21 cellular contexts compared by ENCODE assay signal in genomic region chr17:63430223-63430622, GRCh38. TPM values are rescaled to one million over a fixed set of nuclear protein-coding genes. Genes with fewer than 3 reads are reported as not detected.
DNase-seq lines count a peak whose midpoint lies in the region; ATAC-seq, FAIRE-seq and TF ChIP-seq lines count a peak whose summit lies in the region.
"Had no signal": no experiment of that assay in that cellular context is flagged by ENCODE, and none has a peak within 500 bp of the region (broad histone marks: within the 10 kb centered on the region; RNA-seq: fewer than 3 reads in every experiment).

No MANE protein-coding gene starts in this region.

- H3K4me3 ChIP-seq in CD8-positive, alpha-beta memory T cell (ENCODE audit: low read length), result no peak overlapping the region
- H3K4me3 ChIP-seq in K562 (no peak overlapping the region), sigmoid colon (no peak overlapping the region), prostate gland (no peak overlapping the region)
- H3K4me3 ChIP-seq: BLaER1, GM23248 had no signal

- no peaks in the 10 kb centered on the region for H3K27me3 Mint-ChIP-seq in activated CD4-positive, alpha-beta memory T cell treated with anti-CD3 and anti-CD28 coated beads, Interleukin-2, amount 10 ng/mL, durations not matched to agents 7 days and 5 days
- no peaks in the 10 kb centered on the region for H3K27me3 Mint-ChIP-seq in activated CD4-positive, alpha-beta memory T cell treated with anti-CD3 and anti-CD28 coated beads for 36 hours
- H3K27me3 Mint-ChIP-seq in CD8-positive, alpha-beta memory T cell, result no peaks in the 10 kb centered on the region

- no peak for ATAC-seq in K562
- ATAC-seq: HCT116 had no signal

- H3K4me3 Mint-ChIP-seq in activated CD4-positive, alpha-beta memory T cell treated with anti-CD3 and anti-CD28 coated beads, Interleukin-2, amount 10 ng/mL, durations not matched to agents 7 days and 5 days, result no peak overlapping the region
- no peak overlapping the region for H3K4me3 Mint-ChIP-seq in activated CD4-positive, alpha-beta memory T cell treated with anti-CD3 and anti-CD28 coated beads for 36 hours
- no peak overlapping the region for H3K4me3 Mint-ChIP-seq in CD8-positive, alpha-beta memory T cell

- TF ChIP-seq EP300 in K562 (IDR thresholded peaks at IDR 0.05; ENCODE audit: low read length), result no peak
- no peak for TF ChIP-seq EP300 in sigmoid colon (IDR thresholded peaks at IDR 0.05)

- H3K4me1 Mint-ChIP-seq in activated CD4-positive, alpha-beta memory T cell treated with anti-CD3 and anti-CD28 coated beads, Interleukin-2, amount 10 ng/mL, durations not matched to agents 7 days and 5 days, result peaks cover 74% of the 10 kb centered on the region
- H3K4me1 Mint-ChIP-seq in activated CD4-positive, alpha-beta memory T cell treated with anti-CD3 and anti-CD28 coated beads for 36 hours (ENCODE audit: low read depth), result peaks cover 47% of the 10 kb centered on the region
- peaks cover 49 to 84% (median 50%) of the 10 kb centered on the region in 3 donors for H3K4me1 Mint-ChIP-seq in CD8-positive, alpha-beta memory T cell

- H3K4me1 ChIP-seq in CD8-positive, alpha-beta memory T cell (ENCODE audit: insufficient read depth, low read length), result peaks cover 51% of the 10 kb centered on the region
- H3K4me1 ChIP-seq in K562 (replicated peaks in 1 of 2; ENCODE audit: control insufficient read depth in 2 of 2, insufficient read depth in 2 of 2, low read length in 2 of 2) (peaks cover 38 to 43% of the 10 kb centered on the region in 2 experiments), sigmoid colon (peaks cover 0 to 24% (median 21%) of the 10 kb centered on the region in 4 donors), prostate gland (replicated peaks) (peaks cover 27% of the 10 kb centered on the region)

- no peaks in the 10 kb centered on the region for H3K79me2 ChIP-seq in K562 (ENCODE audit: control insufficient read depth, insufficient read depth, low read length)

- H3K36me3 ChIP-seq in CD8-positive, alpha-beta memory T cell (ENCODE audit: insufficient read depth, low read length), result no peaks in the 10 kb centered on the region
- peaks cover 16% of the 10 kb centered on the region; the same call in 1 of the 3 replicates for H3K36me3 ChIP-seq in K562 (ENCODE audit: control insufficient read depth, insufficient read depth, low read length)
- H3K36me3 ChIP-seq in sigmoid colon, result no peaks in the 10 kb centered on the region
- H3K36me3 ChIP-seq in prostate gland, result no peaks in the 10 kb centered on the region
- H3K36me3 ChIP-seq: BLaER1 had no signal

- H4K20me1 ChIP-seq in K562 (replicated peaks; ENCODE audit: control insufficient read depth, insufficient read depth, low read length), result no peaks in the 10 kb centered on the region

- 83% methylated on average over 11 of the region's 11 CpGs for WGBS in K562 (ENCODE audit: insufficient coverage, low coverage, missing lambda C conversion rate)
- WGBS in sigmoid colon, 2 donors, result 89 to 95% methylated on average over 11 of the region's 11 CpGs
- 90% methylated on average over 11 of the region's 11 CpGs for WGBS in prostate gland

- no peak overlapping the region for H3K4me2 ChIP-seq in K562 (ENCODE audit: insufficient read depth, low read length)
- H3K4me2 ChIP-seq: BLaER1 had no signal

- no peak overlapping the region for H2AFZ ChIP-seq in K562 (ENCODE audit: low read depth, low read length)
- H2AFZ ChIP-seq: GM23248 had no signal

- H3K27me3 ChIP-seq in CD8-positive, alpha-beta memory T cell (ENCODE audit: insufficient read depth, low read length, poor library complexity, severe bottlenecking), result no peaks in the 10 kb centered on the region
- no peaks in the 10 kb centered on the region for H3K27me3 ChIP-seq in K562 (ENCODE audit: control insufficient read depth in 2 of 2, insufficient read depth in 2 of 2, low read length in 2 of 2)
- no peaks in the 10 kb centered on the region for H3K27me3 ChIP-seq in sigmoid colon
- no peaks in the 10 kb centered on the region for H3K27me3 ChIP-seq in prostate gland (replicated peaks; ENCODE audit: insufficient read depth)
- H3K27me3 ChIP-seq: BLaER1 had no signal

- POLR2A ChIA-PET in activated CD4-positive, alpha-beta memory T cell treated with anti-CD3 and anti-CD28 coated beads, Interleukin-2, amount 10 ng/mL, durations not matched to agents 7 days and 5 days (lab: Charles Lee), result no interaction called here
- POLR2A ChIA-PET in activated CD4-positive, alpha-beta memory T cell treated with anti-CD3 and anti-CD28 coated beads for 36 hours (lab: Charles Lee), result no interaction called here
- POLR2A ChIA-PET in CD8-positive, alpha-beta memory T cell (lab: Charles Lee), result interaction anchor here (0.7 to 2.9 kb wide), 2 partner anchors 10 to 50 kb away, joined by 8 to 17 read pairs; no protein-coding TSS in a partner anchor
- POLR2A ChIA-PET in K562 (lab: Yijun Ruan, JAX), result interaction anchor here (0.6 to 1.3 kb wide), 3 partner anchors 13 to 153 kb away, joined by 3 to 4 read pairs (median 3); no protein-coding TSS in a partner anchor

- peaks cover 14% of the 10 kb centered on the region for H3K36me3 Mint-ChIP-seq in activated CD4-positive, alpha-beta memory T cell treated with anti-CD3 and anti-CD28 coated beads, Interleukin-2, amount 10 ng/mL, durations not matched to agents 7 days and 5 days (ENCODE audit: low read depth)
- peaks cover 3% of the 10 kb centered on the region for H3K36me3 Mint-ChIP-seq in activated CD4-positive, alpha-beta memory T cell treated with anti-CD3 and anti-CD28 coated beads for 36 hours
- peaks cover 5 to 31% (median 8%) of the 10 kb centered on the region in 3 donors for H3K36me3 Mint-ChIP-seq in CD8-positive, alpha-beta memory T cell

- intact Hi-C loops in activated CD4-positive, alpha-beta memory T cell treated with anti-CD3 and anti-CD28 coated beads for 36 hours (cut with micrococcal nuclease), result no loop called here
- intact Hi-C loops in K562 (cut with micrococcal nuclease) (loop anchor here (5.0 to 10.0 kb wide), 2 partner anchors 122 to 415 kb away; partner anchors contain the start of genes DCAF7 and SMARCD2), sigmoid colon (cut with DNase I) (no loop called here), prostate gland (cut with DNase I) (no loop called here)

- no peaks in the 10 kb centered on the region for H3K9me3 ChIP-seq in CD8-positive, alpha-beta memory T cell (ENCODE audit: low read length)
- H3K9me3 ChIP-seq in K562 (replicated peaks; ENCODE audit: control insufficient read depth, insufficient read depth, low read depth, low read length) (no peaks in the 10 kb centered on the region), sigmoid colon (no peaks in the 10 kb centered on the region), prostate gland (no peaks in the 10 kb centered on the region)
- H3K9me3 ChIP-seq: BLaER1 had no signal

- no peak for FAIRE-seq in K562 (lab: Jason Lieb, UNC)
- FAIRE-seq: GM12891, HTR-8/SVneo had no signal

- DNase-seq in activated CD4-positive, alpha-beta memory T cell treated with anti-CD3 and anti-CD28 coated beads, Interleukin-2, amount 10 ng/mL, durations not matched to agents 7 days and 5 days, result no peak
- no peak for DNase-seq in activated CD4-positive, alpha-beta memory T cell treated with anti-CD3 and anti-CD28 coated beads for 36 hours
- no peak for DNase-seq in CD8-positive, alpha-beta memory T cell
- no peak for DNase-seq in K562 (ENCODE audit: extremely low read depth in 1 of 4, low spot score in 3 of 4)
- DNase-seq in sigmoid colon, result peak; percentile 9
- DNase-seq in prostate gland (ENCODE audit: low spot score), result no peak
- DNase-seq in NCI-H2107 treated with DMSO at 0.1 percent for 48 hours (lab: John Stamatoyannopoulos, UW; ENCODE audit: unreplicated experiment), result no peak
- DNase-seq in G401 (ENCODE audit: low spot score), result no peak
- DNase-seq: DMS 273 treated with DMSO at 0.1 percent for 48 hours, GF-D8, GM23248, MV-4-11, NCI-H1436, NCI-H2029, NCI-H510A treated with DMSO at 0.1 percent for 48 hours, Right ventricle myocardium superior had no signal

- 0 out of 4 replicates have a peak overlapping the region, but pooled peaks of 1 of the 2 experiments have one; percentile 36 for H3K9ac ChIP-seq in K562 (ENCODE audit: insufficient read depth in 1 of 2, low read depth in 2 of 2, low read length in 2 of 2)
- H3K9ac ChIP-seq: BLaER1, GM23248 had no signal

- TF ChIP-seq POLR2A in K562 (conservative IDR thresholded peaks at IDR 0.05) (no peak), sigmoid colon (IDR thresholded peaks at IDR 0.05) (no peak), prostate gland (IDR thresholded peaks at IDR 0.05) (no peak)

- TF ChIP-seq RAD21 in K562 (CRISPR knock-in tag; conservative IDR thresholded peaks at IDR 0.05 in 1 of 2, IDR thresholded peaks at IDR 0.05 in 1 of 2), result no peak

- peak overlapping the region; percentile 35 for H3K27ac Mint-ChIP-seq in activated CD4-positive, alpha-beta memory T cell treated with anti-CD3 and anti-CD28 coated beads, Interleukin-2, amount 10 ng/mL, durations not matched to agents 7 days and 5 days
- H3K27ac Mint-ChIP-seq in activated CD4-positive, alpha-beta memory T cell treated with anti-CD3 and anti-CD28 coated beads for 36 hours, result no peak overlapping the region
- H3K27ac Mint-ChIP-seq in CD8-positive, alpha-beta memory T cell, result peak overlapping the region in 7 of 8 donors; percentile 23 to 88 (median 63)

- no peak overlapping the region for H3K27ac ChIP-seq in CD8-positive, alpha-beta memory T cell (ENCODE audit: low read depth, low read length)
- no peak overlapping the region for H3K27ac ChIP-seq in K562 (ENCODE audit: extremely low read depth, low read depth, low read length)
- no peak overlapping the region for H3K27ac ChIP-seq in sigmoid colon
- peak overlapping the region in 1 of 2 donors; percentile 90 for H3K27ac ChIP-seq in prostate gland
- H3K27ac ChIP-seq: BLaER1, GM23248, HL-60 had no signal

- H3K9me3 Mint-ChIP-seq in activated CD4-positive, alpha-beta memory T cell treated with anti-CD3 and anti-CD28 coated beads, Interleukin-2, amount 10 ng/mL, durations not matched to agents 7 days and 5 days, result no peaks in the 10 kb centered on the region
- no peaks in the 10 kb centered on the region for H3K9me3 Mint-ChIP-seq in activated CD4-positive, alpha-beta memory T cell treated with anti-CD3 and anti-CD28 coated beads for 36 hours
- H3K9me3 Mint-ChIP-seq in CD8-positive, alpha-beta memory T cell, result no peaks in the 10 kb centered on the region

- BruUV-seq in K562 (replicated peaks; lab: Mats Ljungman, UMichigan), result no TSS peak

- in situ Hi-C loops in K562 (cut with MboI) (loop anchor here (25.0 kb wide), 1 partner anchor 407 kb away; the partner anchor contains the start of genes FTSJ3, PSMC5 and SMARCD2), G401 (cut with HindIII; ENCODE audit: low sequenced_read_pairs) (no loop called here)

- TF ChIP-seq CTCF in K562 (IDR thresholded peaks at IDR 0.05 in 2 of 3, conservative IDR thresholded peaks at IDR 0.05 in 1 of 3; ENCODE audit: insufficient read depth in 2 of 3, low read depth in 1 of 3, low read length in 3 of 3) (no peak), sigmoid colon (IDR thresholded peaks at IDR 0.05) (no peak), prostate gland (IDR thresholded peaks at IDR 0.05) (no peak)

- H3K9me1 ChIP-seq in K562 (ENCODE audit: control insufficient read depth, insufficient read depth, low read length), result peaks cover 3% of the 10 kb centered on the region

- CTCF ChIA-PET in activated CD4-positive, alpha-beta memory T cell treated with anti-CD3 and anti-CD28 coated beads, Interleukin-2, amount 10 ng/mL, durations not matched to agents 7 days and 5 days (lab: Charles Lee), result interaction anchor here (1.5 to 8.8 kb wide), 4 partner anchors 9 to 184 kb away, joined by 6 to 180 read pairs (median 92); partner anchors contain the start of gene ACE
- CTCF ChIA-PET in activated CD4-positive, alpha-beta memory T cell treated with anti-CD3 and anti-CD28 coated beads for 36 hours (lab: Charles Lee), result interaction anchor here (0.6 to 9.7 kb wide), 3 partner anchors 16 to 182 kb away, joined by 3 to 243 read pairs (median 233); partner anchors contain the start of gene ACE
- CTCF ChIA-PET in CD8-positive, alpha-beta memory T cell (lab: Charles Lee), result interaction anchor here (0.9 to 10.0 kb wide), 5 partner anchors 10 to 181 kb away, joined by 3 to 206 read pairs (median 5); partner anchors contain the start of gene ACE
- CTCF ChIA-PET in K562 (lab: Yijun Ruan, JAX; ENCODE audit: low intra/inter-chr PET ratio), result no interaction called here

RNA-seq across cellular contexts. Expression of gene CYB561, which starts 15.9 kb away (rescaled TPM):
- 10 to 100 TPM; 28.9 to 30.3 TPM for total RNA-seq in activated CD4-positive, alpha-beta memory T cell treated with anti-CD3 and anti-CD28 coated beads, Interleukin-2, amount 10 ng/mL, durations not matched to agents 7 days and 5 days
- total RNA-seq in activated CD4-positive, alpha-beta memory T cell treated with anti-CD3 and anti-CD28 coated beads for 36 hours, result 1 to 10 TPM; 9.4 to 9.7 TPM
- 10 to 100 TPM; 14.3 to 16.6 TPM for total RNA-seq in CD8-positive, alpha-beta memory T cell
- 42.7 TPM for polyA plus RNA-seq in CD8-positive, alpha-beta memory T cell
- 16.5 and 48.0 TPM in 2 replicates for total RNA-seq in K562 (2011; cell fraction: chromatin; rRNA removed; ENCODE audit: low replicate concordance)
- total RNA-seq in K562 (2011; cell fraction: nucleolus; rRNA removed), result 47.9 and 50.5 TPM in 2 replicates
- total RNA-seq in K562 (2011; cell fraction: nucleoplasm; rRNA removed), result 29.9 and 34.5 TPM in 2 replicates
- total RNA-seq in K562 (2014; rRNA removed), result 21.0 and 25.8 TPM in 2 replicates
- total RNA-seq in K562 (2014; rRNA removed; fragmentation: Illumina TruSeq; extraction: Trizol), result 11.9 and 12.8 TPM in 2 replicates
- 15.8 and 17.4 TPM in 2 replicates for total RNA-seq in K562 (2015; rRNA removed; fragmentation: Illumina TruSeq; extraction: Trizol)
- total RNA-seq in K562 (2021), result 26.3 and 30.8 TPM in 2 replicates
- polyA plus RNA-seq in K562 (2011; rRNA removed), result 15.0 and 16.5 TPM in 2 replicates
- polyA plus RNA-seq in K562 (2011; cell fraction: cytosol; rRNA removed), result 16.0 and 38.6 TPM in 2 replicates
- polyA plus RNA-seq in K562 (2011; cell fraction: nucleus; rRNA removed), result 19.6 and 33.1 TPM in 2 replicates
- polyA plus RNA-seq in K562 (2012), result 26.4 and 40.7 TPM in 2 replicates
- 21.6 and 25.2 TPM in 2 replicates for polyA plus RNA-seq in K562 (2014; fragmentation: Illumina TruSeq; extraction: Trizol)
- 1 to 10 TPM; 4.0 to 4.9 TPM for polyA plus RNA-seq in K562 (2014; fragmentation: Nextera tagmentation; extraction: Ambion mirVana)
- polyA plus RNA-seq in K562 (2014; rRNA removed), result 27.9 and 31.3 TPM in 2 replicates
- polyA minus RNA-seq in K562 (2011; rRNA and poly(A)+ RNA removed), result 7.6 and 10.9 TPM in 2 replicates
- 16.5 and 26.0 TPM in 2 replicates for polyA minus RNA-seq in K562 (2011; cell fraction: cytosol; rRNA and poly(A)+ RNA removed)
- 15.5 and 21.2 TPM in 2 replicates for polyA minus RNA-seq in K562 (2011; cell fraction: nucleus; rRNA and poly(A)+ RNA removed)
- 10 to 100 TPM in 3 of 4 donors, 1 to 10 TPM in 1; 6.3 to 16.4 (median 12.9) TPM for total RNA-seq in sigmoid colon
- 10 to 100 TPM in 2 of 3 donors, 1 to 10 TPM in 1; 9.0 to 59.2 (median 10.2) TPM for polyA plus RNA-seq in sigmoid colon
- total RNA-seq in prostate gland, result 100 to 1,000 TPM in 1 of 2 donors, 10 to 100 TPM in 1; 76.9 to 170 TPM
- 1.5 TPM in 1 of 2 replicates, not detected in the other for total RNA-seq in G401 (2014; rRNA removed; shearing (Covaris generic))

RNA-seq across cellular contexts. Expression of gene ACE, which starts 46.6 kb away (rescaled TPM):
- total RNA-seq in activated CD4-positive, alpha-beta memory T cell treated with anti-CD3 and anti-CD28 coated beads, Interleukin-2, amount 10 ng/mL, durations not matched to agents 7 days and 5 days, result 10 to 100 TPM; 10.6 to 12.2 TPM
- 1 to 10 TPM; 2.2 to 2.6 TPM for total RNA-seq in activated CD4-positive, alpha-beta memory T cell treated with anti-CD3 and anti-CD28 coated beads for 36 hours
- 1 to 10 TPM; 4.6 to 4.7 TPM for total RNA-seq in CD8-positive, alpha-beta memory T cell
- polyA plus RNA-seq in CD8-positive, alpha-beta memory T cell, result 5.5 TPM
- total RNA-seq in K562 (2011; cell fraction: chromatin; rRNA removed; ENCODE audit: low replicate concordance), result 7.6 and 13.1 TPM in 2 replicates
- total RNA-seq in K562 (2011; cell fraction: nucleolus; rRNA removed), result 8.2 and 9.7 TPM in 2 replicates
- total RNA-seq in K562 (2011; cell fraction: nucleoplasm; rRNA removed), result 6.2 and 6.5 TPM in 2 replicates
- 0.61 and 2.5 TPM in 2 replicates for total RNA-seq in K562 (2014; rRNA removed)
- 0.18 and 0.29 TPM in 2 replicates for total RNA-seq in K562 (2014; rRNA removed; fragmentation: Illumina TruSeq; extraction: Trizol)
- total RNA-seq in K562 (2015; rRNA removed; fragmentation: Illumina TruSeq; extraction: Trizol), result 0.34 and 0.54 TPM in 2 replicates
- 1.6 and 1.8 TPM in 2 replicates for total RNA-seq in K562 (2021)
- polyA plus RNA-seq in K562 (2011; rRNA removed), result 0.22 and 0.29 TPM in 2 replicates
- 0.63 and 1.3 TPM in 2 replicates for polyA plus RNA-seq in K562 (2011; cell fraction: cytosol; rRNA removed)
- 0.95 and 3.8 TPM in 2 replicates for polyA plus RNA-seq in K562 (2011; cell fraction: nucleus; rRNA removed)
- polyA plus RNA-seq in K562 (2012), result 1.7 and 2.6 TPM in 2 replicates
- polyA plus RNA-seq in K562 (2014; fragmentation: Illumina TruSeq; extraction: Trizol), result 0.39 and 0.53 TPM in 2 replicates
- polyA plus RNA-seq in K562 (2014; fragmentation: Nextera tagmentation; extraction: Ambion mirVana), result under 1 TPM in 1 of 2 experiments, not detected in 1; 0.07 TPM
- 0.71 and 1.7 TPM in 2 replicates for polyA plus RNA-seq in K562 (2014; rRNA removed)
- polyA minus RNA-seq in K562 (2011; rRNA and poly(A)+ RNA removed), result 0.21 and 0.95 TPM in 2 replicates
- polyA minus RNA-seq in K562 (2011; cell fraction: cytosol; rRNA and poly(A)+ RNA removed), result 1.2 TPM in 2 replicates
- polyA minus RNA-seq in K562 (2011; cell fraction: nucleus; rRNA and poly(A)+ RNA removed), result 1.7 and 3.2 TPM in 2 replicates
- 10 to 100 TPM in 1 of 4 donors, 1 to 10 TPM in 3; 1.4 to 24.9 (median 2.8) TPM for total RNA-seq in sigmoid colon
- polyA plus RNA-seq in sigmoid colon, result 1 to 10 TPM; 2.4 to 9.8 (median 2.5) TPM
- total RNA-seq in prostate gland, result 10 to 100 TPM; 42.8 to 54.6 TPM
- 1.1 and 2.4 TPM in 2 replicates for total RNA-seq in G401 (2014; rRNA removed; shearing (Covaris generic))

Comparison
In these comparisons a context has a peak if more than half of its experiments do, and no peak if none do; other contexts are left out.
1. POLR2A ChIA-PET loops: an anchor here in CD8-positive, alpha-beta memory T cell (0.7 to 2.9 kb wide) and K562 (0.6 to 1.3 kb wide); none called in activated CD4-positive, alpha-beta memory T cell treated with anti-CD3 and anti-CD28 coated beads, Interleukin-2, amount 10 ng/mL, durations not matched to agents 7 days and 5 days and activated CD4-positive, alpha-beta memory T cell treated with anti-CD3 and anti-CD28 coated beads for 36 hours.